ENCODE assay signal across 22 cellular contexts in genomic region chr10:5555031-5555510, GRCh38. TPM values are rescaled to one million over a fixed set of nuclear protein-coding genes. Genes with fewer than 3 reads are reported as not detected.
DNase-seq lines count a peak whose midpoint lies in the region; ATAC-seq and TF ChIP-seq lines count a peak whose summit lies in the region.
"Had no signal": no experiment of that assay in that cellular context is flagged by ENCODE, and none has a peak within 500 bp of the region (broad histone marks: within the 10 kb centered on the region; RNA-seq: fewer than 3 reads in every experiment).

No MANE protein-coding gene starts in this region.

- TF ChIP-seq POLR2A in breast epithelium (IDR thresholded peaks at IDR 0.05) (no peak), stomach (IDR thresholded peaks at IDR 0.05) (no peak)

- no peak for ATAC-seq in HG02938 (IDR thresholded peaks at IDR 0.05; ENCODE audit: unreplicated experiment)
- ATAC-seq in activated CD8-positive, alpha-beta T cell treated with anti-CD3 and anti-CD28 coated beads, Interleukin-2, amount 10 ng/mL, durations not matched to agents 7 days and 5 days, result no peak
- ATAC-seq: activated naive CD4-positive, alpha-beta T cell treated with anti-CD3 and anti-CD28 coated beads, Interleukin-2, amount 50 U/mL, for 72 hours; natural killer cell; stimulated activated naive B cell treated with anti-CD40 and anti-IgM and Interleukin-4, amounts not matched to agents 10 μg/mL and 1 μg/mL and 100 μg/mL, for 72 hours had no signal

- TF ChIP-seq EP300 in stomach (IDR thresholded peaks at IDR 0.05), result no peak

- intact Hi-C loops in breast epithelium (cut with DNase I; ENCODE audit: low total_unique reads), result no loop called here
- intact Hi-C loops in stomach (cut with DNase I; ENCODE audit: low total_unique reads), result no loop called here

- H3K27ac Mint-ChIP-seq in activated CD8-positive, alpha-beta T cell treated with anti-CD3 and anti-CD28 coated beads, Interleukin-2, amount 10 ng/mL, durations not matched to agents 7 days and 5 days, result no peak overlapping the region
- H3K27ac Mint-ChIP-seq: activated CD4-positive, alpha-beta memory T cell treated with anti-CD3 and anti-CD28 coated beads for 36 hours; activated naive CD4-positive, alpha-beta T cell treated with anti-CD3 and anti-CD28 coated beads, Interleukin-2, amount 50 U/mL, for 72 hours; natural killer cell; stimulated activated naive B cell treated with anti-CD40 and anti-IgM and Interleukin-4, amounts not matched to agents 10 μg/mL and 1 μg/mL and 100 μg/mL, for 72 hours; T-helper 1 cell treated with Interleukin-12 subunit alpha and Interleukin-12 subunit beta and Interleukin-4 antibody, amounts not matched to agents 30 μg/mL and 1 μg/mL, for 36 hours had no signal

- DNase-seq in breast epithelium (ENCODE audit: low spot score in 2 of 2) (peak in 1 of 2 donors; percentile 48), mesenteric fat pad (ENCODE audit: low spot score) (peak; percentile 79), stomach (no peak), H7 (no peak)
- DNase-seq in activated CD8-positive, alpha-beta T cell treated with anti-CD3 and anti-CD28 coated beads, Interleukin-2, amount 10 ng/mL, durations not matched to agents 7 days and 5 days, result no peak
- DNase-seq in activated CD4-positive, CD25-positive, alpha-beta regulatory T cell treated with anti-CD3 and anti-CD28 coated beads, Interleukin-2, amount 50 U/mL, for 72 hours, result no peak
- DNase-seq: activated CD4-positive, alpha-beta memory T cell treated with anti-CD3 and anti-CD28 coated beads for 36 hours; activated T-cell treated with anti-CD3 and anti-CD28 coated beads, Interleukin-2, amount 50 U/mL, for 48 hours; brain microvascular endothelial cell; Kasumi-1; natural killer cell; NCI-H2107; stimulated activated naive B cell treated with anti-CD40 and anti-IgM and Interleukin-4, amounts not matched to agents 10 μg/mL and 1 μg/mL and 100 μg/mL, for 72 hours; uterus; WERI-Rb-1 had no signal

- no peaks in the 10 kb centered on the region for H3K9me3 Mint-ChIP-seq in activated CD8-positive, alpha-beta T cell treated with anti-CD3 and anti-CD28 coated beads, Interleukin-2, amount 10 ng/mL, durations not matched to agents 7 days and 5 days (ENCODE audit: insufficient read depth)
- H3K9me3 Mint-ChIP-seq: activated CD4-positive, alpha-beta memory T cell treated with anti-CD3 and anti-CD28 coated beads for 36 hours; activated naive CD4-positive, alpha-beta T cell treated with anti-CD3 and anti-CD28 coated beads, Interleukin-2, amount 50 U/mL, for 72 hours; natural killer cell; stimulated activated naive B cell treated with anti-CD40 and anti-IgM and Interleukin-4, amounts not matched to agents 10 μg/mL and 1 μg/mL and 100 μg/mL, for 72 hours; T-helper 1 cell treated with Interleukin-12 subunit alpha and Interleukin-12 subunit beta and Interleukin-4 antibody, amounts not matched to agents 30 μg/mL and 1 μg/mL, for 36 hours had no signal

- H3K4me1 Mint-ChIP-seq in activated CD8-positive, alpha-beta T cell treated with anti-CD3 and anti-CD28 coated beads, Interleukin-2, amount 10 ng/mL, durations not matched to agents 7 days and 5 days (ENCODE audit: low read depth), result peaks cover 29% of the 10 kb centered on the region

- H3K27ac ChIP-seq in HEK293 (ENCODE audit: extremely low read depth, low read depth, low read length), result peak overlapping the region; percentile 83
- H3K27ac ChIP-seq in breast epithelium, result peak overlapping the region; percentile 29 to 95
- H3K27ac ChIP-seq in stomach, result peak overlapping the region; percentile 9 to 77 (median 31)
- H3K27ac ChIP-seq: brain microvascular endothelial cell, uterus, WERI-Rb-1 had no signal

- peaks cover 22% of the 10 kb centered on the region for H3K4me1 ChIP-seq in HEK293 (ENCODE audit: control insufficient read depth, insufficient read depth, low read length)
- peaks cover 3 to 19% of the 10 kb centered on the region in 2 donors for H3K4me1 ChIP-seq in breast epithelium
- peaks cover 13 to 71% (median 48%) of the 10 kb centered on the region in 4 donors for H3K4me1 ChIP-seq in stomach
- H3K4me1 ChIP-seq: uterus had no signal

- no peaks in the 10 kb centered on the region for H3K27me3 Mint-ChIP-seq in activated CD8-positive, alpha-beta T cell treated with anti-CD3 and anti-CD28 coated beads, Interleukin-2, amount 10 ng/mL, durations not matched to agents 7 days and 5 days (ENCODE audit: low read depth)
- H3K27me3 Mint-ChIP-seq: activated CD4-positive, alpha-beta memory T cell treated with anti-CD3 and anti-CD28 coated beads for 36 hours had no signal

- no peaks in the 10 kb centered on the region for H3K36me3 ChIP-seq in HEK293 (ENCODE audit: control insufficient read depth in 2 of 2, insufficient read depth in 1 of 2, low read length in 2 of 2)
- no peaks in the 10 kb centered on the region for H3K36me3 ChIP-seq in breast epithelium
- H3K36me3 ChIP-seq in stomach, result no peaks in the 10 kb centered on the region
- no peaks in the 10 kb centered on the region for H3K36me3 ChIP-seq in H7 (replicated peaks; ENCODE audit: control insufficient read depth, insufficient read depth, low read length)
- H3K36me3 ChIP-seq: brain microvascular endothelial cell, uterus, WERI-Rb-1 had no signal

- H3K27me3 ChIP-seq in breast epithelium (no peaks in the 10 kb centered on the region), stomach (no peaks in the 10 kb centered on the region), H7 (ENCODE audit: control insufficient read depth, insufficient read depth, low read length) (no peaks in the 10 kb centered on the region)
- H3K27me3 ChIP-seq: brain microvascular endothelial cell, uterus had no signal

- TF ChIP-seq CTCF in HEK293 (tag by site-specific recombination; IDR thresholded peaks at IDR 0.05), result no peak
- no peak for TF ChIP-seq CTCF in breast epithelium (IDR thresholded peaks at IDR 0.05)
- TF ChIP-seq CTCF in stomach (IDR thresholded peaks at IDR 0.05), result no peak

- H3K36me3 Mint-ChIP-seq in activated CD8-positive, alpha-beta T cell treated with anti-CD3 and anti-CD28 coated beads, Interleukin-2, amount 10 ng/mL, durations not matched to agents 7 days and 5 days (ENCODE audit: low read depth), result no peaks in the 10 kb centered on the region
- H3K36me3 Mint-ChIP-seq: activated CD4-positive, alpha-beta memory T cell treated with anti-CD3 and anti-CD28 coated beads for 36 hours; activated naive CD4-positive, alpha-beta T cell treated with anti-CD3 and anti-CD28 coated beads, Interleukin-2, amount 50 U/mL, for 72 hours; natural killer cell; stimulated activated naive B cell treated with anti-CD40 and anti-IgM and Interleukin-4, amounts not matched to agents 10 μg/mL and 1 μg/mL and 100 μg/mL, for 72 hours had no signal

- POLR2A ChIA-PET in HEK293 (lab: Yijun Ruan, JAX), result interaction anchor here (1.1 to 1.7 kb wide), 3 partner anchors 9 to 88 kb away, joined by 3 to 6 read pairs (median 4); no protein-coding TSS in a partner anchor
- POLR2A ChIA-PET in activated CD8-positive, alpha-beta T cell treated with anti-CD3 and anti-CD28 coated beads, Interleukin-2, amount 10 ng/mL, durations not matched to agents 7 days and 5 days (lab: Charles Lee), result interaction anchor here (1.1 kb wide), 1 partner anchor 10 kb away, joined by 5 read pairs; no protein-coding TSS in a partner anchor

- H3K4me3 ChIP-seq in HEK293 (ENCODE audit: low read depth, low read length) (no peak overlapping the region), breast epithelium (no peak overlapping the region), stomach (no peak overlapping the region), H7 (ENCODE audit: insufficient read depth, low read depth, low read length) (no peak overlapping the region)
- H3K4me3 ChIP-seq: dorsolateral prefrontal cortex, lung, uterus had no signal

- CTCF ChIA-PET in HEK293 (lab: Yijun Ruan, JAX), result interaction anchor here (0.6 kb wide), 1 partner anchor 706 kb away, joined by 3 read pairs; no protein-coding TSS in a partner anchor
- CTCF ChIA-PET in activated CD8-positive, alpha-beta T cell treated with anti-CD3 and anti-CD28 coated beads, Interleukin-2, amount 10 ng/mL, durations not matched to agents 7 days and 5 days (lab: Charles Lee), result no interaction called here

- H3K9me3 ChIP-seq in HEK293 (ENCODE audit: control insufficient read depth, insufficient read depth, low read depth, low read length) (no peaks in the 10 kb centered on the region), breast epithelium (no peaks in the 10 kb centered on the region), stomach (no peaks in the 10 kb centered on the region)
- H3K9me3 ChIP-seq: uterus had no signal

- 75 to 80% (median 78%) methylated on average over 17 to 18 of the region's 18 CpGs for WGBS in stomach, 5 donors

- H3K4me3 Mint-ChIP-seq in activated CD8-positive, alpha-beta T cell treated with anti-CD3 and anti-CD28 coated beads, Interleukin-2, amount 10 ng/mL, durations not matched to agents 7 days and 5 days, result no peak overlapping the region
- H3K4me3 Mint-ChIP-seq: activated CD4-positive, alpha-beta memory T cell treated with anti-CD3 and anti-CD28 coated beads for 36 hours; natural killer cell; stimulated activated naive B cell treated with anti-CD40 and anti-IgM and Interleukin-4, amounts not matched to agents 10 μg/mL and 1 μg/mL and 100 μg/mL, for 72 hours; T-helper 1 cell treated with Interleukin-12 subunit alpha and Interleukin-12 subunit beta and Interleukin-4 antibody, amounts not matched to agents 30 μg/mL and 1 μg/mL, for 36 hours had no signal

TF ChIP-seq in HEK293, 187 proteins besides CTCF, POLR2A, EP300 and RAD21:
- TF ChIP-seq ZNF155 (tag by site-specific recombination; IDR thresholded peaks at IDR 0.05), result no peak
- peak; percentile 85 for TF ChIP-seq SCRT2 (tag by site-specific recombination; IDR thresholded peaks at IDR 0.05)

RNA-seq across cellular contexts. Expression of gene CALML3, which starts 30.3 kb away (rescaled TPM):
- total RNA-seq in breast epithelium (10 to 100 TPM in 1 of 3 donors, 1 to 10 TPM in 1, not detected in 1; 3.6 to 13.5 TPM), mesenteric fat pad (not detected), stomach (not detected)
- 10 to 100 TPM in 1 of 3 donors, under 1 TPM in 1, not detected in 1; 0.46 to 64.6 TPM for polyA plus RNA-seq in stomach
- total RNA-seq in activated CD8-positive, alpha-beta T cell treated with anti-CD3 and anti-CD28 coated beads, Interleukin-2, amount 10 ng/mL, durations not matched to agents 7 days and 5 days, result not detected
- not detected in 2 replicates for total RNA-seq in H7 (2014; rRNA removed; shearing (Covaris generic))
- total RNA-seq: activated CD4-positive, alpha-beta memory T cell treated with anti-CD3 and anti-CD28 coated beads for 36 hours; activated naive CD4-positive, alpha-beta T cell treated with anti-CD3 and anti-CD28 coated beads, Interleukin-2, amount 50 U/mL, for 72 hours; epithelial cell of proximal tubule; natural killer cell; uterus had no signal

RNA-seq across cellular contexts. Expression of gene CALML5, which starts 55.7 kb away (rescaled TPM):
- total RNA-seq in breast epithelium (10 to 100 TPM in 2 of 3 donors, not detected in 1; 31.0 to 31.1 TPM), mesenteric fat pad (not detected), stomach (under 1 TPM in 1 of 5 donors, not detected in 4; 0.92 TPM)
- 10 to 100 TPM in 1 of 3 donors, 1 to 10 TPM in 1, not detected in 1; 2.4 to 16.2 TPM for polyA plus RNA-seq in stomach
- not detected for total RNA-seq in activated CD8-positive, alpha-beta T cell treated with anti-CD3 and anti-CD28 coated beads, Interleukin-2, amount 10 ng/mL, durations not matched to agents 7 days and 5 days
- not detected in 2 replicates for total RNA-seq in H7 (2014; rRNA removed; shearing (Covaris generic))
- total RNA-seq: activated CD4-positive, alpha-beta memory T cell treated with anti-CD3 and anti-CD28 coated beads for 36 hours; activated naive CD4-positive, alpha-beta T cell treated with anti-CD3 and anti-CD28 coated beads, Interleukin-2, amount 50 U/mL, for 72 hours; dorsolateral prefrontal cortex; epithelial cell of proximal tubule; lung; natural killer cell; uterus had no signal
- polyA plus RNA-seq: lung had no signal

Comparison
In these comparisons a context has a peak if more than half of its experiments do, and no peak if none do; other contexts are left out.
1. H3K27ac ChIP-seq: peak in every context shown above with its lines; median percentile 83 in HEK293; 62 in breast epithelium; 31 in stomach.